Comparison of ENCODE assay signal across 9 cellular contexts in genomic region chr10:34504534-34504933, GRCh38.
A peak's percentile ranks its signal among the peaks of the same experiment; 100 is the strongest.
DNase-seq lines count a peak whose midpoint lies in the region; ATAC-seq and TF ChIP-seq lines count a peak whose summit lies in the region.
"Had no signal": no experiment of that assay in that cellular context is flagged by ENCODE, and none has a peak within 500 bp of the region (broad histone marks: within the 10 kb centered on the region; RNA-seq: fewer than 3 reads in every experiment).

No MANE protein-coding gene starts in this region.

- no peak overlapping the region for H2BK12ac ChIP-seq in mesenchymal stem cell (ENCODE audit: low read length in 2 of 2)

- peaks cover 36% of the 10 kb centered on the region for H3K79me1 ChIP-seq in mesenchymal stem cell (replicated peaks; ENCODE audit: low read length, poor library complexity, severe bottlenecking)

- H3K4me3 ChIP-seq in body of pancreas, result no peak overlapping the region
- no peak overlapping the region for H3K4me3 ChIP-seq in mesenchymal stem cell (ENCODE audit: insufficient read depth in 1 of 2, low read depth in 1 of 2, low read length in 2 of 2)
- no peak overlapping the region for H3K4me3 ChIP-seq in smooth muscle cell
- H3K4me3 ChIP-seq: lung had no signal

- H3K36me3 ChIP-seq in body of pancreas (replicated peaks in 1 of 2; ENCODE audit: insufficient read depth in 1 of 2, low read depth in 2 of 2) (no peaks in the 10 kb centered on the region), mesenchymal stem cell (ENCODE audit: control insufficient read depth in 1 of 2, insufficient read depth in 2 of 2, low read depth in 1 of 2, low read length in 2 of 2) (peaks cover 0 to 4% of the 10 kb centered on the region in 2 experiments), smooth muscle cell (ENCODE audit: low read depth) (no peaks in the 10 kb centered on the region)

- H3K27ac ChIP-seq in body of pancreas (peak overlapping the region in 2 of 4 donors; percentile 41 to 65), mesenchymal stem cell (ENCODE audit: low read length, poor library complexity, severe bottlenecking) (peak overlapping the region; percentile 3), smooth muscle cell (ENCODE audit: low read depth) (no peak overlapping the region)

- no peak overlapping the region for H4K8ac ChIP-seq in mesenchymal stem cell (ENCODE audit: low read length)

- peak; percentile 73 for DNase-seq in M059J (ENCODE audit: low read depth)
- peak; percentile 40 to 66 (median 56) for DNase-seq in body of pancreas
- peak; percentile 57 for DNase-seq in mesenchymal stem cell
- no peak for DNase-seq in smooth muscle cell (lab: John Stamatoyannopoulos, UW; ENCODE audit: unreplicated experiment)

- H2AFZ ChIP-seq in mesenchymal stem cell (ENCODE audit: low read depth, low read length) (no peak overlapping the region), smooth muscle cell (ENCODE audit: low read depth) (no peak overlapping the region)

- no peaks in the 10 kb centered on the region for H3F3A ChIP-seq in smooth muscle cell (ENCODE audit: low read depth)

- no peak overlapping the region for H2BK5ac ChIP-seq in mesenchymal stem cell (ENCODE audit: low read depth, low read length, poor library complexity, severe bottlenecking)

- no peak overlapping the region for H3K4ac ChIP-seq in mesenchymal stem cell (ENCODE audit: low read depth in 1 of 2, low read length in 2 of 2)

- no peak overlapping the region for H4K91ac ChIP-seq in mesenchymal stem cell (ENCODE audit: low read length)

- H3K23ac ChIP-seq in mesenchymal stem cell (ENCODE audit: low read length in 2 of 2), result no peak overlapping the region

- no peak for TF ChIP-seq POLR2A in body of pancreas (IDR thresholded peaks at IDR 0.05)

- intact Hi-C loops in body of pancreas (cut with DNase I), result no loop called here

- WGBS in body of pancreas, 2 donors, result 13 to 25% methylated on average over 3 of the region's 3 CpGs
- 60% methylated on average over 1 of the region's 3 CpGs for WGBS in mesenchymal stem cell
- 24% methylated on average over 3 of the region's 3 CpGs for WGBS in smooth muscle cell (ENCODE audit: low lambda C conversion rate)

- no peak for TF ChIP-seq CTCF in body of pancreas (IDR thresholded peaks at IDR 0.05)
- TF ChIP-seq CTCF in smooth muscle cell (IDR thresholded peaks at IDR 0.05; ENCODE audit: borderline replicate concordance, insufficient read depth, poor library complexity, severe bottlenecking), result no peak

- no peak overlapping the region for H3K14ac ChIP-seq in mesenchymal stem cell (ENCODE audit: low read length in 2 of 2)

- no peak overlapping the region for H3K4me2 ChIP-seq in mesenchymal stem cell (ENCODE audit: low read length, poor library complexity, severe bottlenecking)
- H3K4me2 ChIP-seq in smooth muscle cell, result no peak overlapping the region

- H3K9ac ChIP-seq in mesenchymal stem cell (ENCODE audit: low read length) (no peak overlapping the region), smooth muscle cell (ENCODE audit: low read depth) (no peak overlapping the region)

- peaks cover 27% of the 10 kb centered on the region for H3K4me1 ChIP-seq in body of pancreas
- peaks cover 7% of the 10 kb centered on the region for H3K4me1 ChIP-seq in mesenchymal stem cell (ENCODE audit: control insufficient read depth, insufficient read depth, low read depth, low read length)
- H3K4me1 ChIP-seq in smooth muscle cell (ENCODE audit: low read depth), result peaks cover 5% of the 10 kb centered on the region

- H3K9me3 ChIP-seq in body of pancreas, result no peaks in the 10 kb centered on the region
- no peaks in the 10 kb centered on the region for H3K9me3 ChIP-seq in mesenchymal stem cell (ENCODE audit: control insufficient read depth, low read length)
- no peaks in the 10 kb centered on the region for H3K9me3 ChIP-seq in smooth muscle cell (replicated peaks; ENCODE audit: low read depth)

- no peak overlapping the region for H3K18ac ChIP-seq in mesenchymal stem cell (ENCODE audit: low read depth in 1 of 2, low read length in 2 of 2)

- no peak overlapping the region for H2AK5ac ChIP-seq in mesenchymal stem cell (ENCODE audit: low read length, severe bottlenecking)

- H2BK120ac ChIP-seq in mesenchymal stem cell (ENCODE audit: low read depth, low read length), result no peak overlapping the region

- no peak overlapping the region for H2BK15ac ChIP-seq in mesenchymal stem cell (ENCODE audit: low read depth, poor library complexity, severe bottlenecking)

- H4K20me1 ChIP-seq in smooth muscle cell (ENCODE audit: low read depth), result no peaks in the 10 kb centered on the region

- no peaks in the 10 kb centered on the region for H3K27me3 ChIP-seq in body of pancreas
- H3K27me3 ChIP-seq in mesenchymal stem cell (ENCODE audit: control insufficient read depth in 1 of 2, insufficient read depth in 1 of 2, low read length in 2 of 2), result no peaks in the 10 kb centered on the region
- H3K27me3 ChIP-seq in smooth muscle cell (ENCODE audit: low read depth), result no peaks in the 10 kb centered on the region

- peak; percentile 53 for ATAC-seq in GM18870 (IDR thresholded peaks at IDR 0.05; ENCODE audit: unreplicated experiment)
- peak; percentile 89 for ATAC-seq in body of pancreas
- ATAC-seq in HG02759 (IDR thresholded peaks at IDR 0.05; ENCODE audit: unreplicated experiment), result no peak
- ATAC-seq in GM21360 (IDR thresholded peaks at IDR 0.05; ENCODE audit: unreplicated experiment), result no peak
- no peak for ATAC-seq in GM19324 (IDR thresholded peaks at IDR 0.05; ENCODE audit: low FRiP score, unreplicated experiment)

- no peaks in the 10 kb centered on the region for H3K79me2 ChIP-seq in smooth muscle cell (ENCODE audit: low read depth)

Comparison
In these comparisons a context has a peak if more than half of its experiments do, and no peak if none do; other contexts are left out.
1. ATAC-seq: peak in GM18870 (single experiment) and body of pancreas (single experiment); none in HG02759 (single experiment), GM21360 (single experiment) and GM19324 (single experiment).